In the genomic region with DNA sequence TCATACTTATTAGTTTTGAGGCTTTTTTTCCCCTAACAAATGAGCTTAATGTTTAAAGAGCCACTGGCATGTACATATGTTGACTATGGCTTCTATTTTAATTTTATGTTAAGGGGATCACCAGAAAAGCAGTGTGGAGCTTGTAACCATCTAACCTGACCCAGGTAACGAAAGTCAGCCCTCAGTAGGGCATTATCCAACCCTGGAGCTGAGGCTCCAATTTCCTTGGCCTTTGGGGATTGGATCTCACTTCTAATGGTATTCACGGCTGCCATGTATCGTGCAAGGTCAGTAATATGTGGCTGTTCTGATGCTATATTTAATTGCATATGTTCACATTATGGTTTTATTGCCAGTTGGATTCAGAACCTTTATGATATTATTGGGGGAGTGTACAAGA, we compare ENCODE assay signal across 3 cellular contexts.
"Had no signal": no experiment of that assay in that cellular context is flagged by ENCODE, and none has a peak within 500 bp of the region (broad histone marks: within the 10 kb centered on the region; RNA-seq: fewer than 3 reads in every experiment).

No MANE protein-coding gene starts in this region.

- DNase-seq: GDM1, GF-D8 had no signal

- ATAC-seq: GM12878 had no signal

- H3K4me3 ChIP-seq: GM12878 had no signal
